Comparison of ENCODE assay signal across 13 cellular contexts in genomic region chr10:111698711-111699110, GRCh38.
A peak's percentile ranks its signal among the peaks of the same experiment; 100 is the strongest.
DNase-seq lines count a peak whose midpoint lies in the region; ATAC-seq lines count a peak whose summit lies in the region.
"Had no signal": no experiment of that assay in that cellular context is flagged by ENCODE, and none has a peak within 500 bp of the region (broad histone marks: within the 10 kb centered on the region; RNA-seq: fewer than 3 reads in every experiment).

No MANE protein-coding gene starts in this region.

- intact Hi-C loops in activated naive CD4-positive, alpha-beta T cell treated with anti-CD3 and anti-CD28 coated beads for 36 hours (cut with micrococcal nuclease), result no loop called here

- no peaks in the 10 kb centered on the region for H3K9me3 Mint-ChIP-seq in activated naive CD4-positive, alpha-beta T cell treated with anti-CD3 and anti-CD28 coated beads for 36 hours
- H3K9me3 Mint-ChIP-seq: H9 had no signal

- peak; percentile 4 for DNase-seq in EH (ENCODE audit: low read depth)
- DNase-seq in astrocyte of the hippocampus (ENCODE audit: low read depth, low spot score), result peak; percentile 12
- peak; percentile 60 for DNase-seq in foreskin melanocyte
- no peak for DNase-seq in OCI-M1 (lab: John Stamatoyannopoulos, UW)
- DNase-seq in activated naive CD4-positive, alpha-beta T cell treated with anti-CD3 and anti-CD28 coated beads for 36 hours, result no peak
- no peak for DNase-seq in activated CD8-positive, alpha-beta memory T cell treated with anti-CD3 and anti-CD28 coated beads for 24 hours
- DNase-seq: CD4-positive, CD25-positive, alpha-beta regulatory T cell; DMS53; GOT3; H9 had no signal

- H3K4me1 Mint-ChIP-seq in activated naive CD4-positive, alpha-beta T cell treated with anti-CD3 and anti-CD28 coated beads for 36 hours (ENCODE audit: low read depth), result no peaks in the 10 kb centered on the region
- H3K4me1 Mint-ChIP-seq: CD4-positive, CD25-positive, alpha-beta regulatory T cell; IgD-negative memory B cell had no signal

- CTCF ChIA-PET in activated naive CD4-positive, alpha-beta T cell treated with anti-CD3 and anti-CD28 coated beads for 36 hours (lab: Charles Lee), result no interaction called here

- H3K36me3 Mint-ChIP-seq in activated naive CD4-positive, alpha-beta T cell treated with anti-CD3 and anti-CD28 coated beads for 36 hours (ENCODE audit: low read depth), result no peaks in the 10 kb centered on the region
- H3K36me3 Mint-ChIP-seq: CD4-positive, CD25-positive, alpha-beta regulatory T cell; IgD-negative memory B cell had no signal

- ATAC-seq in GM21390 (IDR thresholded peaks at IDR 0.05; ENCODE audit: unreplicated experiment), result no peak
- ATAC-seq: A549 had no signal

- no peak overlapping the region for H3K4me3 Mint-ChIP-seq in activated naive CD4-positive, alpha-beta T cell treated with anti-CD3 and anti-CD28 coated beads for 36 hours
- H3K4me3 Mint-ChIP-seq: CD4-positive, CD25-positive, alpha-beta regulatory T cell; H9; IgD-negative memory B cell had no signal

- H3K27me3 Mint-ChIP-seq in activated naive CD4-positive, alpha-beta T cell treated with anti-CD3 and anti-CD28 coated beads for 36 hours (ENCODE audit: low read depth), result no peaks in the 10 kb centered on the region
- H3K27me3 Mint-ChIP-seq: CD4-positive, CD25-positive, alpha-beta regulatory T cell had no signal

- H3K27ac Mint-ChIP-seq in activated naive CD4-positive, alpha-beta T cell treated with anti-CD3 and anti-CD28 coated beads for 36 hours, result no peak overlapping the region
- H3K27ac Mint-ChIP-seq: CD4-positive, CD25-positive, alpha-beta regulatory T cell; H9; IgD-negative memory B cell had no signal

Comparison
In these comparisons a context has a peak if more than half of its experiments do, and no peak if none do; other contexts are left out.
1. DNase-seq: peak in EH (single experiment), astrocyte of the hippocampus (single experiment) and foreskin melanocyte (single experiment); none in OCI-M1 (single experiment), activated naive CD4-positive, alpha-beta T cell treated with anti-CD3 and anti-CD28 coated beads for 36 hours (single experiment) and activated CD8-positive, alpha-beta memory T cell treated with anti-CD3 and anti-CD28 coated beads for 24 hours (single experiment).